Comparison of ENCODE assay signal across 18 cellular contexts in genomic region chr3:184290331-184290730, GRCh38. TPM values are rescaled to one million over a fixed set of nuclear protein-coding genes. Genes with fewer than 3 reads are reported as not detected.
DNase-seq lines count a peak whose midpoint lies in the region; ATAC-seq, FAIRE-seq and TF ChIP-seq lines count a peak whose summit lies in the region.
"Had no signal": no experiment of that assay in that cellular context is flagged by ENCODE, and none has a peak within 500 bp of the region (broad histone marks: within the 10 kb centered on the region; RNA-seq: fewer than 3 reads in every experiment).

No MANE protein-coding gene starts in this region.

- H3K36me3 ChIP-seq in HepG2 (replicated peaks in 1 of 2; ENCODE audit: control insufficient read depth in 1 of 2, insufficient read depth in 2 of 2, low read length in 2 of 2) (no peaks in the 10 kb centered on the region), right lobe of liver (no peaks in the 10 kb centered on the region)
- H3K36me3 ChIP-seq: BLaER1 had no signal

- no peak overlapping the region for H3K27ac ChIP-seq in HepG2 (ENCODE audit: extremely low read length, insufficient read depth, low read length)
- no peak overlapping the region for H3K27ac ChIP-seq in right lobe of liver
- H3K27ac ChIP-seq: 22Rv1, BLaER1 had no signal

- H3K4me2 ChIP-seq in HepG2 (ENCODE audit: low read depth, low read length): no peak overlapping the region
- H3K4me2 ChIP-seq: BLaER1 had no signal

- H4K20me1 ChIP-seq in HepG2 (ENCODE audit: insufficient read depth, low read length): no peaks in the 10 kb centered on the region
- H4K20me1 ChIP-seq: BLaER1 had no signal

- H3K9me3 Mint-ChIP-seq in glutamatergic neuron (ENCODE audit: unreplicated experiment): peaks cover 4% of the 10 kb centered on the region
- H3K9me3 Mint-ChIP-seq: CD8-positive, alpha-beta memory T cell; IgD-negative memory B cell had no signal

- no peak overlapping the region for H2AFZ ChIP-seq in HepG2 (ENCODE audit: low read length)

- no peaks in the 10 kb centered on the region for H3K36me3 Mint-ChIP-seq in glutamatergic neuron (ENCODE audit: unreplicated experiment)
- H3K36me3 Mint-ChIP-seq: CD8-positive, alpha-beta memory T cell; IgD-negative memory B cell had no signal

- H3K4me3 Mint-ChIP-seq in glutamatergic neuron (ENCODE audit: unreplicated experiment): peak overlapping the region; percentile 56
- H3K4me3 Mint-ChIP-seq: CD8-positive, alpha-beta memory T cell had no signal

- TF ChIP-seq CTCF in HepG2 (CRISPR knock-in tag; IDR thresholded peaks at IDR 0.05): peak; percentile 33; the same call in 1 of the 2 replicates
- no peak for TF ChIP-seq CTCF in right lobe of liver (IDR thresholded peaks at IDR 0.05)
- TF ChIP-seq CTCF in glutamatergic neuron (IDR thresholded peaks at IDR 0.05; ENCODE audit: partially characterized antibody, unreplicated experiment): no peak

- H3K9me3 ChIP-seq in HepG2 (ENCODE audit: low read length) (no peaks in the 10 kb centered on the region), right lobe of liver (no peaks in the 10 kb centered on the region)
- H3K9me3 ChIP-seq: BLaER1, Caco-2 had no signal

- in situ Hi-C loops in HepG2 (cut with HindIII; ENCODE audit: extremely low pct_ligation_motif_present, low pct_unique_long_range_greater_than_20kb): no loop called here

- TF ChIP-seq POLR2A in HepG2 (IDR thresholded peaks at IDR 0.05; ENCODE audit: insufficient read depth in 1 of 2, low read depth in 2 of 2, low read length in 2 of 2) (no peak), right lobe of liver (IDR thresholded peaks at IDR 0.05) (no peak)

- H3K27me3 ChIP-seq in HepG2 (ENCODE audit: control insufficient read depth in 1 of 2, insufficient read depth in 2 of 2, low read length in 2 of 2) (peaks cover 3 to 21% of the 10 kb centered on the region in 2 experiments; a peak in 3 of 5 replicates), right lobe of liver (no peaks in the 10 kb centered on the region)
- H3K27me3 ChIP-seq: BLaER1 had no signal

- no peak for FAIRE-seq in HepG2 (lab: Jason Lieb, UNC)
- FAIRE-seq: GM19239 had no signal

- no peaks in the 10 kb centered on the region for H3K79me2 ChIP-seq in HepG2 (ENCODE audit: insufficient read depth, low read length)

- H3K27me3 Mint-ChIP-seq in glutamatergic neuron (ENCODE audit: unreplicated experiment): peaks cover 9% of the 10 kb centered on the region

- H3K4me1 Mint-ChIP-seq in glutamatergic neuron (ENCODE audit: low read depth, unreplicated experiment): no peaks in the 10 kb centered on the region
- H3K4me1 Mint-ChIP-seq: IgD-negative memory B cell had no signal

- TF ChIP-seq EP300 in HepG2 (IDR thresholded peaks at IDR 0.05; ENCODE audit: low read depth in 2 of 2, low read length in 2 of 2): no peak
- TF ChIP-seq EP300 in HepG2 (CRISPR knock-in tag; IDR thresholded peaks at IDR 0.05; ENCODE audit: borderline replicate concordance): no peak

- H3K4me3 ChIP-seq in HepG2 (replicated peaks in 1 of 3; ENCODE audit: insufficient read depth in 1 of 3, low read depth in 2 of 3, low read length in 3 of 3) (no peak overlapping the region), right lobe of liver (no peak overlapping the region)
- H3K4me3 ChIP-seq: BLaER1 had no signal

- ATAC-seq in HepG2 (peak; percentile 36), right lobe of liver (no peak), HG02884 (IDR thresholded peaks at IDR 0.05; ENCODE audit: unreplicated experiment) (no peak)

- no peak for TF ChIP-seq RAD21 in HepG2 (CRISPR knock-in tag; IDR thresholded peaks at IDR 0.05)

- DNase-seq in HepG2 (ENCODE audit: low spot score): no peak
- DNase-seq in right lobe of liver: no peak
- DNase-seq in glutamatergic neuron: no peak
- no peak for DNase-seq in AG08395 (ENCODE audit: low spot score)
- no peak for DNase-seq in NCI-H1417 treated with DMSO at 0.1 percent for 48 hours (lab: John Stamatoyannopoulos, UW)
- DNase-seq: AML-193; Caco-2; CD8-positive, alpha-beta memory T cell; DND-41; GDM1 had no signal

- H3K4me1 ChIP-seq in HepG2 (ENCODE audit: insufficient read depth, low read length) (peaks cover 52% of the 10 kb centered on the region), right lobe of liver (no peaks in the 10 kb centered on the region)
- H3K4me1 ChIP-seq: BLaER1, Caco-2 had no signal

- POLR2A ChIA-PET in HepG2 (lab: Yijun Ruan, JAX): no interaction called here

- 79% methylated on average over 6 of the region's 10 CpGs for WGBS in HepG2 (ENCODE audit: low lambda C conversion rate)
- 50% methylated on average over 2 of the region's 10 CpGs for WGBS in right lobe of liver (ENCODE audit: insufficient coverage, low coverage, low lambda C conversion rate, missing lambda C conversion rate)

- no TSS peak for BruUV-seq in HepG2 (replicated peaks; lab: Mats Ljungman, UMichigan)

- H3K9ac ChIP-seq in HepG2 (ENCODE audit: insufficient read depth, low read depth, low read length): no peak overlapping the region
- H3K9ac ChIP-seq: BLaER1 had no signal

- intact Hi-C loops in HepG2 (cut with micrococcal nuclease; ENCODE audit: unreplicated experiment) (loop anchor here (5.0 kb wide), 1 partner anchor 252 kb away; no protein-coding TSS in a partner anchor), right lobe of liver (cut with DNase I) (loop anchor here in 1 of 2 donors (10.0 kb wide), 1 partner anchor 396 kb away; no protein-coding TSS in a partner anchor)

- CTCF ChIA-PET in HepG2 (lab: Yijun Ruan, JAX; ENCODE audit: low intra/inter-chr PET ratio, low total read pairs): interaction anchor here (1.6 kb wide), 1 partner anchor 63 kb away, joined by 3 read pairs; no protein-coding TSS in a partner anchor

- H3K27ac Mint-ChIP-seq in glutamatergic neuron (ENCODE audit: unreplicated experiment): no peak overlapping the region
- H3K27ac Mint-ChIP-seq: CD8-positive, alpha-beta memory T cell; IgD-negative memory B cell had no signal

RNA-seq across cellular contexts. Expression of gene PSMD2, which starts 8.7 kb away (rescaled TPM):
- total RNA-seq in HepG2 (2016; rRNA removed; fragmentation: Illumina TruSeq; extraction: Trizol): 200 and 312 TPM in 2 replicates
- 27.9 and 35.3 TPM in 2 replicates for total RNA-seq in HepG2 (2016; cell fraction: cytosol; rRNA removed; fragmentation: Illumina TruSeq; extraction: Trizol; ENCODE audit: low read depth)
- total RNA-seq in HepG2 (2016; cell fraction: insoluble cytoplasmic fraction; rRNA removed; fragmentation: Illumina TruSeq; extraction: Trizol): 208 and 307 TPM in 2 replicates
- 69.9 and 70.8 TPM in 2 replicates for total RNA-seq in HepG2 (2016; cell fraction: membrane; rRNA removed; fragmentation: Illumina TruSeq; extraction: Trizol)
- total RNA-seq in HepG2 (2016; cell fraction: nucleus; rRNA removed; fragmentation: Illumina TruSeq; extraction: Trizol): 130 and 133 TPM in 2 replicates
- polyA plus RNA-seq in HepG2 (2011; rRNA removed): 125 and 152 TPM in 2 replicates
- polyA plus RNA-seq in HepG2 (2011; cell fraction: cytosol; rRNA removed): 165 and 166 TPM in 2 replicates
- 110 and 125 TPM in 2 replicates for polyA plus RNA-seq in HepG2 (2011; cell fraction: nucleus; rRNA removed)
- polyA plus RNA-seq in HepG2 (2012): 116 and 117 TPM in 2 replicates
- polyA plus RNA-seq in HepG2 (2016; cell fraction: cytosol; fragmentation: Illumina TruSeq; extraction: Trizol; ENCODE audit: low read depth): 19.9 and 25.2 TPM in 2 replicates
- 253 and 295 TPM in 2 replicates for polyA plus RNA-seq in HepG2 (2016; cell fraction: insoluble cytoplasmic fraction; fragmentation: Illumina TruSeq; extraction: Trizol; ENCODE audit: low read depth)
- polyA plus RNA-seq in HepG2 (2016; cell fraction: membrane; fragmentation: Illumina TruSeq; extraction: Trizol; ENCODE audit: low read depth): 36.4 and 42.7 TPM in 2 replicates
- 155 and 167 TPM in 2 replicates for polyA plus RNA-seq in HepG2 (2016; cell fraction: nucleus; fragmentation: Illumina TruSeq; extraction: Trizol; ENCODE audit: insufficient read depth, low read depth)
- 351 and 796 TPM in 2 replicates for polyA minus RNA-seq in HepG2 (2011; rRNA and poly(A)+ RNA removed; ENCODE audit: low replicate concordance)
- polyA minus RNA-seq in HepG2 (2011; cell fraction: cytosol; rRNA and poly(A)+ RNA removed): 127 and 152 TPM in 2 replicates
- 99.4 and 123 TPM in 2 replicates for polyA minus RNA-seq in HepG2 (2011; cell fraction: nucleus; rRNA and poly(A)+ RNA removed)
- total RNA-seq in right lobe of liver: 100 to 1,000 TPM in 3 of 6 experiments, 10 to 100 TPM in 3; 85.5 to 153 (median 103) TPM
- 338 TPM for total RNA-seq in glutamatergic neuron (ENCODE audit: unreplicated experiment)

RNA-seq across cellular contexts. Expression of gene ECE2, which starts 14.5 kb away (rescaled TPM):
- not detected in 2 replicates for total RNA-seq in HepG2 (2016; rRNA removed; fragmentation: Illumina TruSeq; extraction: Trizol)
- total RNA-seq in HepG2 (2016; cell fraction: cytosol; rRNA removed; fragmentation: Illumina TruSeq; extraction: Trizol; ENCODE audit: low read depth): not detected in 2 replicates
- not detected in 2 replicates for total RNA-seq in HepG2 (2016; cell fraction: insoluble cytoplasmic fraction; rRNA removed; fragmentation: Illumina TruSeq; extraction: Trizol)
- total RNA-seq in HepG2 (2016; cell fraction: membrane; rRNA removed; fragmentation: Illumina TruSeq; extraction: Trizol): not detected in 2 replicates
- not detected in 2 replicates for total RNA-seq in HepG2 (2016; cell fraction: nucleus; rRNA removed; fragmentation: Illumina TruSeq; extraction: Trizol)
- 0.03 TPM in 1 of 2 replicates, not detected in the other for polyA plus RNA-seq in HepG2 (2011; rRNA removed)
- polyA plus RNA-seq in HepG2 (2011; cell fraction: cytosol; rRNA removed): not detected in 2 replicates
- 0.10 and 0.16 TPM in 2 replicates for polyA plus RNA-seq in HepG2 (2011; cell fraction: nucleus; rRNA removed)
- polyA plus RNA-seq in HepG2 (2012): not detected in 2 replicates
- not detected in 2 replicates for polyA plus RNA-seq in HepG2 (2016; cell fraction: cytosol; fragmentation: Illumina TruSeq; extraction: Trizol; ENCODE audit: low read depth)
- polyA plus RNA-seq in HepG2 (2016; cell fraction: insoluble cytoplasmic fraction; fragmentation: Illumina TruSeq; extraction: Trizol; ENCODE audit: low read depth): not detected in 2 replicates
- polyA plus RNA-seq in HepG2 (2016; cell fraction: membrane; fragmentation: Illumina TruSeq; extraction: Trizol; ENCODE audit: low read depth): not detected in 2 replicates
- not detected in 2 replicates for polyA plus RNA-seq in HepG2 (2016; cell fraction: nucleus; fragmentation: Illumina TruSeq; extraction: Trizol; ENCODE audit: insufficient read depth, low read depth)
- 0.14 TPM in 1 of 2 replicates, not detected in the other for polyA minus RNA-seq in HepG2 (2011; rRNA and poly(A)+ RNA removed; ENCODE audit: low replicate concordance)
- not detected in 2 replicates for polyA minus RNA-seq in HepG2 (2011; cell fraction: cytosol; rRNA and poly(A)+ RNA removed)
- polyA minus RNA-seq in HepG2 (2011; cell fraction: nucleus; rRNA and poly(A)+ RNA removed): not detected in 2 replicates
- not detected for total RNA-seq in right lobe of liver
- 1.6 TPM for total RNA-seq in glutamatergic neuron (ENCODE audit: unreplicated experiment)
- total RNA-seq: A673; Caco-2; CD8-positive, alpha-beta memory T cell; H4; HT-29 had no signal
- polyA plus RNA-seq: CD8-positive, alpha-beta memory T cell; IgD-negative memory B cell had no signal

RNA-seq across cellular contexts. Expression of gene EIF4G1, which starts 24.1 kb away (rescaled TPM):
- total RNA-seq in HepG2 (2016; rRNA removed; fragmentation: Illumina TruSeq; extraction: Trizol) (213 and 244 TPM in 2 replicates), right lobe of liver (100 to 1,000 TPM; 262 to 368 (median 291) TPM), glutamatergic neuron (ENCODE audit: unreplicated experiment) (346 TPM)
- total RNA-seq in HepG2 (2016; cell fraction: cytosol; rRNA removed; fragmentation: Illumina TruSeq; extraction: Trizol; ENCODE audit: low read depth): 19.7 and 27.8 TPM in 2 replicates
- total RNA-seq in HepG2 (2016; cell fraction: insoluble cytoplasmic fraction; rRNA removed; fragmentation: Illumina TruSeq; extraction: Trizol): 208 and 223 TPM in 2 replicates
- 77.1 and 81.4 TPM in 2 replicates for total RNA-seq in HepG2 (2016; cell fraction: membrane; rRNA removed; fragmentation: Illumina TruSeq; extraction: Trizol)
- 163 and 210 TPM in 2 replicates for total RNA-seq in HepG2 (2016; cell fraction: nucleus; rRNA removed; fragmentation: Illumina TruSeq; extraction: Trizol)
- 208 and 228 TPM in 2 replicates for polyA plus RNA-seq in HepG2 (2011; rRNA removed)
- 139 and 145 TPM in 2 replicates for polyA plus RNA-seq in HepG2 (2011; cell fraction: cytosol; rRNA removed)
- 229 and 287 TPM in 2 replicates for polyA plus RNA-seq in HepG2 (2011; cell fraction: nucleus; rRNA removed)
- polyA plus RNA-seq in HepG2 (2012): 122 and 142 TPM in 2 replicates
- polyA plus RNA-seq in HepG2 (2016; cell fraction: cytosol; fragmentation: Illumina TruSeq; extraction: Trizol; ENCODE audit: low read depth): 15.3 and 16.7 TPM in 2 replicates
- polyA plus RNA-seq in HepG2 (2016; cell fraction: insoluble cytoplasmic fraction; fragmentation: Illumina TruSeq; extraction: Trizol; ENCODE audit: low read depth): 217 and 276 TPM in 2 replicates
- 53.0 and 64.3 TPM in 2 replicates for polyA plus RNA-seq in HepG2 (2016; cell fraction: membrane; fragmentation: Illumina TruSeq; extraction: Trizol; ENCODE audit: low read depth)
- polyA plus RNA-seq in HepG2 (2016; cell fraction: nucleus; fragmentation: Illumina TruSeq; extraction: Trizol; ENCODE audit: insufficient read depth, low read depth): 324 and 332 TPM in 2 replicates
- 348 and 721 TPM in 2 replicates for polyA minus RNA-seq in HepG2 (2011; rRNA and poly(A)+ RNA removed; ENCODE audit: low replicate concordance)
- 122 and 123 TPM in 2 replicates for polyA minus RNA-seq in HepG2 (2011; cell fraction: cytosol; rRNA and poly(A)+ RNA removed)
- polyA minus RNA-seq in HepG2 (2011; cell fraction: nucleus; rRNA and poly(A)+ RNA removed): 107 and 113 TPM in 2 replicates

RNA-seq across cellular contexts. Expression of gene CAMK2N2, which starts 29.0 kb away (rescaled TPM):
- total RNA-seq in HepG2 (2016; rRNA removed; fragmentation: Illumina TruSeq; extraction: Trizol): 0.27 TPM in 1 of 2 replicates, not detected in the other
- total RNA-seq in HepG2 (2016; cell fraction: cytosol; rRNA removed; fragmentation: Illumina TruSeq; extraction: Trizol; ENCODE audit: low read depth): not detected in 2 replicates
- total RNA-seq in HepG2 (2016; cell fraction: insoluble cytoplasmic fraction; rRNA removed; fragmentation: Illumina TruSeq; extraction: Trizol): 0.09 and 0.27 TPM in 2 replicates
- 0.34 and 0.72 TPM in 2 replicates for total RNA-seq in HepG2 (2016; cell fraction: membrane; rRNA removed; fragmentation: Illumina TruSeq; extraction: Trizol)
- total RNA-seq in HepG2 (2016; cell fraction: nucleus; rRNA removed; fragmentation: Illumina TruSeq; extraction: Trizol): not detected in 2 replicates
- polyA plus RNA-seq in HepG2 (2011; rRNA removed): 0.04 and 0.12 TPM in 2 replicates
- 0.07 and 0.08 TPM in 2 replicates for polyA plus RNA-seq in HepG2 (2011; cell fraction: cytosol; rRNA removed)
- 0.09 and 0.16 TPM in 2 replicates for polyA plus RNA-seq in HepG2 (2011; cell fraction: nucleus; rRNA removed)
- not detected in 2 replicates for polyA plus RNA-seq in HepG2 (2012)
- 0.95 and 1.1 TPM in 2 replicates for polyA plus RNA-seq in HepG2 (2016; cell fraction: cytosol; fragmentation: Illumina TruSeq; extraction: Trizol; ENCODE audit: low read depth)
- not detected in 2 replicates for polyA plus RNA-seq in HepG2 (2016; cell fraction: insoluble cytoplasmic fraction; fragmentation: Illumina TruSeq; extraction: Trizol; ENCODE audit: low read depth)
- polyA plus RNA-seq in HepG2 (2016; cell fraction: membrane; fragmentation: Illumina TruSeq; extraction: Trizol; ENCODE audit: low read depth): 1.00 and 1.2 TPM in 2 replicates
- polyA plus RNA-seq in HepG2 (2016; cell fraction: nucleus; fragmentation: Illumina TruSeq; extraction: Trizol; ENCODE audit: insufficient read depth, low read depth): 0.46 and 0.47 TPM in 2 replicates
- 7.5 TPM in 1 of 2 replicates, not detected in the other for polyA minus RNA-seq in HepG2 (2011; rRNA and poly(A)+ RNA removed; ENCODE audit: low replicate concordance)
- polyA minus RNA-seq in HepG2 (2011; cell fraction: cytosol; rRNA and poly(A)+ RNA removed): 0.44 TPM in 1 of 2 replicates, not detected in the other
- not detected in 2 replicates for polyA minus RNA-seq in HepG2 (2011; cell fraction: nucleus; rRNA and poly(A)+ RNA removed)
- under 1 TPM in 3 of 6 experiments, not detected in 3; 0.21 to 0.42 (median 0.24) TPM for total RNA-seq in right lobe of liver
- 14.8 TPM for total RNA-seq in glutamatergic neuron (ENCODE audit: unreplicated experiment)
- total RNA-seq: HT-29 had no signal
- polyA plus RNA-seq: CD8-positive, alpha-beta memory T cell; IgD-negative memory B cell had no signal

RNA-seq across cellular contexts. Expression of gene EEF1AKMT4, which starts 40.9 kb away (rescaled TPM):
- total RNA-seq in HepG2 (2016; rRNA removed; fragmentation: Illumina TruSeq; extraction: Trizol): 13.1 and 16.4 TPM in 2 replicates
- 3.9 and 4.5 TPM in 2 replicates for total RNA-seq in HepG2 (2016; cell fraction: cytosol; rRNA removed; fragmentation: Illumina TruSeq; extraction: Trizol; ENCODE audit: low read depth)
- 14.7 and 16.4 TPM in 2 replicates for total RNA-seq in HepG2 (2016; cell fraction: insoluble cytoplasmic fraction; rRNA removed; fragmentation: Illumina TruSeq; extraction: Trizol)
- 7.3 and 8.6 TPM in 2 replicates for total RNA-seq in HepG2 (2016; cell fraction: membrane; rRNA removed; fragmentation: Illumina TruSeq; extraction: Trizol)
- total RNA-seq in HepG2 (2016; cell fraction: nucleus; rRNA removed; fragmentation: Illumina TruSeq; extraction: Trizol): 6.3 and 6.6 TPM in 2 replicates
- 14.6 and 15.8 TPM in 2 replicates for polyA plus RNA-seq in HepG2 (2011; rRNA removed)
- 21.1 and 28.9 TPM in 2 replicates for polyA plus RNA-seq in HepG2 (2011; cell fraction: cytosol; rRNA removed)
- 9.1 and 9.2 TPM in 2 replicates for polyA plus RNA-seq in HepG2 (2011; cell fraction: nucleus; rRNA removed)
- 6.5 and 12.4 TPM in 2 replicates for polyA plus RNA-seq in HepG2 (2012)
- polyA plus RNA-seq in HepG2 (2016; cell fraction: cytosol; fragmentation: Illumina TruSeq; extraction: Trizol; ENCODE audit: low read depth): 4.8 and 4.9 TPM in 2 replicates
- polyA plus RNA-seq in HepG2 (2016; cell fraction: insoluble cytoplasmic fraction; fragmentation: Illumina TruSeq; extraction: Trizol; ENCODE audit: low read depth): 17.4 and 17.7 TPM in 2 replicates
- polyA plus RNA-seq in HepG2 (2016; cell fraction: membrane; fragmentation: Illumina TruSeq; extraction: Trizol; ENCODE audit: low read depth): 7.4 and 7.6 TPM in 2 replicates
- polyA plus RNA-seq in HepG2 (2016; cell fraction: nucleus; fragmentation: Illumina TruSeq; extraction: Trizol; ENCODE audit: insufficient read depth, low read depth): 6.9 and 8.1 TPM in 2 replicates
- polyA minus RNA-seq in HepG2 (2011; rRNA and poly(A)+ RNA removed; ENCODE audit: low replicate concordance): 33.3 and 107 TPM in 2 replicates
- polyA minus RNA-seq in HepG2 (2011; cell fraction: cytosol; rRNA and poly(A)+ RNA removed): 4.6 and 4.7 TPM in 2 replicates
- polyA minus RNA-seq in HepG2 (2011; cell fraction: nucleus; rRNA and poly(A)+ RNA removed): 7.3 and 9.4 TPM in 2 replicates
- total RNA-seq in right lobe of liver: 10 to 100 TPM in 2 of 6 experiments, 1 to 10 TPM in 4; 4.9 to 19.4 (median 7.1) TPM
- total RNA-seq in glutamatergic neuron (ENCODE audit: unreplicated experiment): 1.7 TPM
